ENCODE assay signal across 1 cellular context in the genomic region with DNA sequence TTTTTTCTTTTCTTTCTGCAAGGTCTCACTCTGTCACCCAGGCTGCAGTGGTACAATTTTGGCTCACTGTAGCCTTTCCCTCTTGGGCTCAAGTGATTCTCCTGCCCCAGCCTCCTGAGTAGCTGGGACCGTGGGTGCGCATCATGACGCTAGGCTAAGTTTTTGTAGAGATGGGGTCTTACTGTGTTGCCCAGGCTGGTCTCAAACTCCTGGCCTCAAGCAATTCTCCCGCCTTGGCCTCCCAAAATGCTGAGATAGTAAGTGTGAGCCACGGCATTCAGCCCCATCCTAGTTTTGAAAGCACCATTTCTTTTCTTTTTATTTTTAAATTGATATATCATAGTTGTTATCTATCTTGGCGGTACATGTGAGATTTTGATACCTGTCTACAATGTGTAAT.
A peak's percentile ranks its signal among the peaks of the same experiment; 100 is the strongest.
TF ChIP-seq lines count a peak whose summit lies in the region.

No MANE protein-coding gene starts in this region.

TF ChIP-seq in WTC11, 78 proteins besides CTCF, POLR2A, EP300 and RAD21:
- TF ChIP-seq ZNF121 (CRISPR knock-in tag; IDR thresholded peaks at IDR 0.05): peak; percentile 76; the same call in 1 of the 2 replicates
- no peak for TF ChIP-seq TCF7 (CRISPR knock-in tag; IDR thresholded peaks at IDR 0.05; ENCODE audit: low read depth)
- TF ChIP-seq NR3C1 (CRISPR knock-in tag; conservative IDR thresholded peaks at IDR 0.05; ENCODE audit: low read depth): no peak
- no peak for TF ChIP-seq ZNF138 (CRISPR knock-in tag; conservative IDR thresholded peaks at IDR 0.05)
TF ChIP-seq in WTC11: peak in this region for 1.
